1 cellular context compared by ENCODE assay signal in the genomic region with DNA sequence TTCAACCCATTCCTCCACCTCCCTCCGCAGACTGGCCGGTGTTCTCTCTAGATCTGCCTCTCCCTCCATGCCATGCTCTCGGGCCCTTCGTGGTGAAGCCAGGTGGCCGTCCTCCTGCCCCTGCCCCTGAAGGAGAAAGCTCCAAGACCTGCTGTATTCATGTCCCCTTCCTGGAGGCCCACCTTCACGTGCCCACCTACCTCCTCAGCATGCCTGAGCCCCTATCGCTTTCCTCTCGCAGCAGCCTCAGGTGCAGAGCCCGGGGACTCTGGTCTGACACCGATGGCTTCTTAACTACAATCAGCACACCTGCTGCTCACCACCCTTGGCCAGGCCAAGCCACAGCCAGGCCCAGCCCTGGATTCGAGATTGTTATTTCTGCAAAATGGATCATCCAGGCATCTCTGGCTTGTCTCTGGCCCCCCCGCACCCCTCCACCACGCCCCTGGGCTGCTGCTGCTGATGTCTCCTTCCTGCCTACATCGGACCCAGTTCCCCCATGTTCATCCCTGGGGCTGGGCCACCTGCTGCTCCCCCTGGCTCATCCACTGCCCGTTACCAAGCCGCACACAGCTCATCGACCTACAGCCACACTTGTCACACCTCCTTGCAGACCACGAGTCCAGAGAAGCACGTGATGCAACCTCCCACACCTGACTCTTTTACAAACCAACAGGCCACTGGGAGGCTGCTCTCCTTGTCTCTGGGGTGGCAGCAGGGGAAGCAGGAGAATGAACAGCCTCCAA.
TF ChIP-seq lines count a peak whose summit lies in the region.

No MANE protein-coding gene starts in this region.

TF ChIP-seq in HepG2, 621 proteins besides CTCF, POLR2A, EP300 and RAD21:
- TF ChIP-seq ZNF780A (CRISPR knock-in tag; IDR thresholded peaks at IDR 0.05) (no peak), ZNF589 (CRISPR knock-in tag; conservative IDR thresholded peaks at IDR 0.05) (no peak), ZBTB20 (CRISPR knock-in tag; IDR thresholded peaks at IDR 0.05; ENCODE audit: borderline replicate concordance, low read depth) (no peak), ZNF34 (CRISPR knock-in tag; IDR thresholded peaks at IDR 0.05; ENCODE audit: borderline replicate concordance) (no peak), SP5 (CRISPR knock-in tag; IDR thresholded peaks at IDR 0.05; ENCODE audit: borderline replicate concordance, low read depth) (no peak), RAD51 (IDR thresholded peaks at IDR 0.05; ENCODE audit: borderline replicate concordance) (peak; percentile 18; the same call in 1 of the 2 replicates)
- TF ChIP-seq, protein P1, sequence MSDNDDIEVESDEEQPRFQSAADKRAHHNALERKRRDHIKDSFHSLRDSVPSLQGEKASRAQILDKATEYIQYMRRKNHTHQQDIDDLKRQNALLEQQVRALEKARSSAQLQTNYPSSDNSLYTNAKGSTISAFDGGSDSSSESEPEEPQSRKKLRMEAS (IDR thresholded peaks at IDR 0.05): peak; percentile 49; the same call in 1 of the 2 replicates
- TF ChIP-seq, protein P2, sequence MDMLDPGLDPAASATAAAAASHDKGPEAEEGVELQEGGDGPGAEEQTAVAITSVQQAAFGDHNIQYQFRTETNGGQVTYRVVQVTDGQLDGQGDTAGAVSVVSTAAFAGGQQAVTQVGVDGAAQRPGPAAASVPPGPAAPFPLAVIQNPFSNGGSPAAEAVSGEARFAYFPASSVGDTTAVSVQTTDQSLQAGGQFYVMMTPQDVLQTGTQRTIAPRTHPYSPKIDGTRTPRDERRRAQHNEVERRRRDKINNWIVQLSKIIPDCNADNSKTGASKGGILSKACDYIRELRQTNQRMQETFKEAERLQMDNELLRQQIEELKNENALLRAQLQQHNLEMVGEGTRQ (IDR thresholded peaks at IDR 0.05; ENCODE audit: low read depth, low read length): peak; percentile 51; the same call in 1 of the 2 replicates
- TF ChIP-seq, protein P2 (CRISPR knock-in tag; IDR thresholded peaks at IDR 0.05; ENCODE audit: borderline replicate concordance): peak; percentile 37; the same call in 1 of the 2 replicates
- TF ChIP-seq, protein P3, sequence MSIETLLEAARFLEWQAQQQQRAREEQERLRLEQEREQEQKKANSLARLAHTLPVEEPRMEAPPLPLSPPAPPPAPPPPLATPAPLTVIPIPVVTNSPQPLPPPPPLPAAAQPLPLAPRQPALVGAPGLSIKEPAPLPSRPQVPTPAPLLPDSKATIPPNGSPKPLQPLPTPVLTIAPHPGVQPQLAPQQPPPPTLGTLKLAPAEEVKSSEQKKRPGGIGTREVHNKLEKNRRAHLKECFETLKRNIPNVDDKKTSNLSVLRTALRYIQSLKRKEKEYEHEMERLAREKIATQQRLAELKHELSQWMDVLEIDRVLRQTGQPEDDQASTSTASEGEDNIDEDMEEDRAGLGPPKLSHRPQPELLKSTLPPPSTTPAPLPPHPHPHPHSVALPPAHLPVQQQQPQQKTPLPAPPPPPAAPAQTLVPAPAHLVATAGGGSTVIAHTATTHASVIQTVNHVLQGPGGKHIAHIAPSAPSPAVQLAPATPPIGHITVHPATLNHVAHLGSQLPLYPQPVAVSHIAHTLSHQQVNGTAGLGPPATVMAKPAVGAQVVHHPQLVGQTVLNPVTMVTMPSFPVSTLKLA (IDR thresholded peaks at IDR 0.05): no peak
TF ChIP-seq in HepG2: peak in this region for 3.
